1 cellular context compared by ENCODE assay signal in the genomic region with DNA sequence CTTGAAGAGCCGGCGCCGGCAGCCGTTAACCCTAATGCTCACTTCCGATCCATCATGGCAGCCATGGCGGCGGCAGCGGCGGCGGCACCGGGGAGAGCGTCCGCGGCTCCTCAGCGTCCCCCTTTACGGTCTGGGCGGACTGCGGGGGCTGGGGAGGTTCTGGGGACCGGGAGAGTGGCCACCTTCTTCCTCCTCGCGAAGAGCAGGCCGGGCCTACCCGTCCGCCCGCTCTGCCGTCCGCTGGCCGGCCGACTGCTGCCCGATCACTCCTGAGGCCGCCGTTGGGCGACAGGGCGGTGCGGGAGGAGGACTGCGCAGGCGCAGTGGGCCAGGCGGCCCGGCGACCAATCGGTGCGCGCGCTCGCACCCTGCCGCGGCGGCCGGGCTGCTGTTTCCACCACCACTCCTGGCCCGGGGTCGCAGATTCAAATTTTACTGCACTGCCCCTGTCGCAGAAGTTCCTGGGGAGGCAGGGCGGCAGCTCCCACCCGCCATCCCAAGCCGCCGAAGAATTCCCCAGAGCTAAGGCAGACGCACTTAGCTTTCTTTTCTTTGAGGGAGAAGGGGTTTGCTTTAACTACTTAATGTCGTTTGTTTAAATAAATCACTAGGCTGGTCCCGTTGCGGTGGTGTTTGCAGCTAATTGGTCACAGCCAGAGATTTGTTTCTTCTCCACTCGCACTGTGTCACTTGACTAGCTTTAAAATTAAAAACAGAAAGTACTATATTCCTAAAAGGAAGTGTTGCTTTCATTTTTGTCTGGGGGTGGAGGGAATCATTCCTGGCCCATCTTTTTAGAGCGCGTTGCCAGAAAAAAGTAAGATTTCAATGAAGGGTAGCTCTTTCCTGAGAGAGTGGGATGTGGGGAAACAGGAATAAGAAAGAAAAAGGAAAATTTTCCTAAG.
TF ChIP-seq lines count a peak whose summit lies in the region.

A gene (minus strand): TSS at position 290 of the 905 bp plus-strand sequence. CDS start 452 bp downstream, outside the sequence.

TF ChIP-seq in K562, 482 proteins besides CTCF, POLR2A, EP300 and RAD21 (continued from another document):
- TF ChIP-seq, protein P1, sequence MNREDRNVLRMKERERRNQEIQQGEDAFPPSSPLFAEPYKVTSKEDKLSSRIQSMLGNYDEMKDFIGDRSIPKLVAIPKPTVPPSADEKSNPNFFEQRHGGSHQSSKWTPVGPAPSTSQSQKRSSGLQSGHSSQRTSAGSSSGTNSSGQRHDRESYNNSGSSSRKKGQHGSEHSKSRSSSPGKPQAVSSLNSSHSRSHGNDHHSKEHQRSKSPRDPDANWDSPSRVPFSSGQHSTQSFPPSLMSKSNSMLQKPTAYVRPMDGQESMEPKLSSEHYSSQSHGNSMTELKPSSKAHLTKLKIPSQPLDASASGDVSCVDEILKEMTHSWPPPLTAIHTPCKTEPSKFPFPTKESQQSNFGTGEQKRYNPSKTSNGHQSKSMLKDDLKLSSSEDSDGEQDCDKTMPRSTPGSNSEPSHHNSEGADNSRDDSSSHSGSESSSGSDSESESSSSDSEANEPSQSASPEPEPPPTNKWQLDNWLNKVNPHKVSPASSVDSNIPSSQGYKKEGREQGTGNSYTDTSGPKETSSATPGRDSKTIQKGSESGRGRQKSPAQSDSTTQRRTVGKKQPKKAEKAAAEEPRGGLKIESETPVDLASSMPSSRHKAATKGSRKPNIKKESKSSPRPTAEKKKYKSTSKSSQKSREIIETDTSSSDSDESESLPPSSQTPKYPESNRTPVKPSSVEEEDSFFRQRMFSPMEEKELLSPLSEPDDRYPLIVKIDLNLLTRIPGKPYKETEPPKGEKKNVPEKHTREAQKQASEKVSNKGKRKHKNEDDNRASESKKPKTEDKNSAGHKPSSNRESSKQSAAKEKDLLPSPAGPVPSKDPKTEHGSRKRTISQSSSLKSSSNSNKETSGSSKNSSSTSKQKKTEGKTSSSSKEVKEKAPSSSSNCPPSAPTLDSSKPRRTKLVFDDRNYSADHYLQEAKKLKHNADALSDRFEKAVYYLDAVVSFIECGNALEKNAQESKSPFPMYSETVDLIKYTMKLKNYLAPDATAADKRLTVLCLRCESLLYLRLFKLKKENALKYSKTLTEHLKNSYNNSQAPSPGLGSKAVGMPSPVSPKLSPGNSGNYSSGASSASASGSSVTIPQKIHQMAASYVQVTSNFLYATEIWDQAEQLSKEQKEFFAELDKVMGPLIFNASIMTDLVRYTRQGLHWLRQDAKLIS (CRISPR knock-in tag; IDR thresholded peaks at IDR 0.05) = peak; percentile 77; the same call in 1 of the 2 replicates
- peak; percentile 63 for TF ChIP-seq RBBP5 (IDR thresholded peaks at IDR 0.05; ENCODE audit: borderline replicate concordance, insufficient read depth, low read length, poor library complexity, severe bottlenecking)
- TF ChIP-seq ZC3H8 (IDR thresholded peaks at IDR 0.05) = no peak
- TF ChIP-seq ZSCAN32 (CRISPR knock-in tag; IDR thresholded peaks at IDR 0.05) = no peak
- TF ChIP-seq L3MBTL2 (IDR thresholded peaks at IDR 0.05) = peak; percentile 47; the same call in 1 of the 2 replicates
- 0 out of 2 replicates have a peak, but pooled peaks have one; percentile 37 for TF ChIP-seq ZNF431 (CRISPR knock-in tag; IDR thresholded peaks at IDR 0.05)
- TF ChIP-seq CXXC5 (CRISPR knock-in tag; IDR thresholded peaks at IDR 0.05) = peak; percentile 52
- TF ChIP-seq HNRNPH1 (optimal IDR thresholded peaks at IDR 0.05; ENCODE audit: low read depth, low read length) = no peak
- TF ChIP-seq, protein P2, sequence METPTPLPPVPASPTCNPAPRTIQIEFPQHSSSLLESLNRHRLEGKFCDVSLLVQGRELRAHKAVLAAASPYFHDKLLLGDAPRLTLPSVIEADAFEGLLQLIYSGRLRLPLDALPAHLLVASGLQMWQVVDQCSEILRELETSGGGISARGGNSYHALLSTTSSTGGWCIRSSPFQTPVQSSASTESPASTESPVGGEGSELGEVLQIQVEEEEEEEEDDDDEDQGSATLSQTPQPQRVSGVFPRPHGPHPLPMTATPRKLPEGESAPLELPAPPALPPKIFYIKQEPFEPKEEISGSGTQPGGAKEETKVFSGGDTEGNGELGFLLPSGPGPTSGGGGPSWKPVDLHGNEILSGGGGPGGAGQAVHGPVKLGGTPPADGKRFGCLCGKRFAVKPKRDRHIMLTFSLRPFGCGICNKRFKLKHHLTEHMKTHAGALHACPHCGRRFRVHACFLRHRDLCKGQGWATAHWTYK (CRISPR knock-in tag; IDR thresholded peaks at IDR 0.05) = peak; percentile 83
- TF ChIP-seq ZNF696 (CRISPR knock-in tag; conservative IDR thresholded peaks at IDR 0.05) = no peak
- peak; percentile 73; the same call in 1 of the 2 replicates for TF ChIP-seq GABPA (tag; conservative IDR thresholded peaks at IDR 0.05; ENCODE audit: low read depth)
- TF ChIP-seq, protein P3, sequence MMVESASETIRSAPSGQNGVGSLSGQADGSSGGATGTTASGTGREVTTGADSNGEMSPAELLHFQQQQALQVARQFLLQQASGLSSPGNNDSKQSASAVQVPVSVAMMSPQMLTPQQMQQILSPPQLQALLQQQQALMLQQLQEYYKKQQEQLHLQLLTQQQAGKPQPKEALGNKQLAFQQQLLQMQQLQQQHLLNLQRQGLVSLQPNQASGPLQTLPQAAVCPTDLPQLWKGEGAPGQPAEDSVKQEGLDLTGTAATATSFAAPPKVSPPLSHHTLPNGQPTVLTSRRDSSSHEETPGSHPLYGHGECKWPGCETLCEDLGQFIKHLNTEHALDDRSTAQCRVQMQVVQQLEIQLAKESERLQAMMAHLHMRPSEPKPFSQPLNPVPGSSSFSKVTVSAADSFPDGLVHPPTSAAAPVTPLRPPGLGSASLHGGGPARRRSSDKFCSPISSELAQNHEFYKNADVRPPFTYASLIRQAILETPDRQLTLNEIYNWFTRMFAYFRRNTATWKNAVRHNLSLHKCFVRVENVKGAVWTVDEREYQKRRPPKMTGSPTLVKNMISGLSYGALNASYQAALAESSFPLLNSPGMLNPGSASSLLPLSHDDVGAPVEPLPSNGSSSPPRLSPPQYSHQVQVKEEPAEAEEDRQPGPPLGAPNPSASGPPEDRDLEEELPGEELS (CRISPR knock-in tag; IDR thresholded peaks at IDR 0.05; ENCODE audit: borderline replicate concordance) = peak; percentile 44; the same call in 1 of the 2 replicates
- no peak for TF ChIP-seq HIVEP1 (CRISPR knock-in tag; IDR thresholded peaks at IDR 0.05)
- no peak for TF ChIP-seq ZNF408 (CRISPR knock-in tag; IDR thresholded peaks at IDR 0.05; ENCODE audit: low read depth)
- no peak for TF ChIP-seq ZNF384 (IDR thresholded peaks at IDR 0.05; ENCODE audit: low read depth, low read length)
- 0 out of 2 replicates have a peak, but pooled peaks have one; percentile 29 for TF ChIP-seq RNF2 (IDR thresholded peaks at IDR 0.05)
- TF ChIP-seq ZNF133 (CRISPR knock-in tag; IDR thresholded peaks at IDR 0.05) = peak; percentile 18; the same call in 1 of the 2 replicates
- TF ChIP-seq CHD2 (IDR thresholded peaks at IDR 0.05; ENCODE audit: low read depth, low read length) = no peak
